12 cellular contexts compared by ENCODE assay signal in the genomic region with DNA sequence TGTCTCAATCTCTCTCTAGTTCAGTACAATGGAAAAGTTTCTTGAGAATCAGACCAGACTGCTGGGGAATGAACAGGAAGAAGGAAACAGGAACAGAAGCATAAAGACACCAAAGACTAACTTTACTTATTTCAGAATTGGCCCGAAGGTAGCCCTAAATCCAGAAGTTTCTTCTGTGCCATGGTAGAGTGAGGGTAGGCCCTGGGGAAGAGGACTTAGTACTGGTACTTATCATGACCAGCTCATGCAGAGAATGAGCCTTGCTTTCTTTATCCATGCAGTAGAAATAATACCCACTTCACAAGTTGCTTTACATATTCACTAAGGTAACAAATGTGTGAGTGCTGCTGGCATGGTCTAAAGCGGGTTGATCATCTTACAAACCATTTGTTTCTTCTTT.
DNase-seq lines count a peak whose midpoint lies in the region; ATAC-seq and TF ChIP-seq lines count a peak whose summit lies in the region.
"Had no signal": no experiment of that assay in that cellular context is flagged by ENCODE, and none has a peak within 500 bp of the region (broad histone marks: within the 10 kb centered on the region; RNA-seq: fewer than 3 reads in every experiment).

No MANE protein-coding gene starts in this region.

- no peaks in the 10 kb centered on the region for H3K9me3 ChIP-seq in CD4-positive, CD25-positive, alpha-beta regulatory T cell (ENCODE audit: control insufficient read depth in 2 of 2, low read length in 2 of 2)
- H3K9me3 ChIP-seq in Loucy (ENCODE audit: insufficient read depth, low read depth, low read length) (no peaks in the 10 kb centered on the region), right lobe of liver (no peaks in the 10 kb centered on the region), mucosa of descending colon (no peaks in the 10 kb centered on the region)
- H3K9me3 ChIP-seq: SJSA1 had no signal

- H3K4me1 Mint-ChIP-seq in CD4-positive, CD25-positive, alpha-beta regulatory T cell = peaks cover 0 to 53% (median 31%) of the 10 kb centered on the region in 4 donors
- peaks cover 41% of the 10 kb centered on the region for H3K4me1 Mint-ChIP-seq in activated CD4-positive, alpha-beta memory T cell treated with anti-CD3 and anti-CD28 coated beads for 36 hours (ENCODE audit: low read depth)

- 0 out of 2 replicates have a peak, but pooled peaks cover 5% of the 10 kb centered on the region for H3F3A ChIP-seq in Loucy (ENCODE audit: low read depth)

- peak overlapping the region; percentile 97 for H3K9ac ChIP-seq in Loucy (ENCODE audit: low read depth, low read length, poor library complexity, severe bottlenecking)

- no peak overlapping the region for H2AFZ ChIP-seq in Loucy (ENCODE audit: low read length)

- no peak overlapping the region for H3K27ac Mint-ChIP-seq in CD4-positive, CD25-positive, alpha-beta regulatory T cell
- no peak overlapping the region for H3K27ac Mint-ChIP-seq in activated CD4-positive, alpha-beta memory T cell treated with anti-CD3 and anti-CD28 coated beads for 36 hours

- H3K27me3 ChIP-seq in CD4-positive, CD25-positive, alpha-beta regulatory T cell (ENCODE audit: control insufficient read depth, insufficient read depth, low read length) = no peaks in the 10 kb centered on the region
- no peaks in the 10 kb centered on the region for H3K27me3 ChIP-seq in Loucy (ENCODE audit: insufficient read depth, low read length, poor library complexity, severe bottlenecking)
- H3K27me3 ChIP-seq in right lobe of liver = no peaks in the 10 kb centered on the region

- H3K4me2 ChIP-seq in Loucy (ENCODE audit: low read depth, low read length, poor library complexity, severe bottlenecking) = peak overlapping the region; percentile 97

- intact Hi-C loops in right lobe of liver (cut with DNase I) = no loop called here
- intact Hi-C loops in mucosa of descending colon (cut with DNase I, micrococcal nuclease) = no loop called here
- intact Hi-C loops in activated CD4-positive, alpha-beta memory T cell treated with anti-CD3 and anti-CD28 coated beads for 36 hours (cut with micrococcal nuclease) = loop anchor here (1.0 to 10.0 kb wide), 5 partner anchors 59 to 953 kb away; partner anchors contain the start of gene SEC61A2

- H3K36me3 ChIP-seq in CD4-positive, CD25-positive, alpha-beta regulatory T cell (ENCODE audit: control insufficient read depth, insufficient read depth, low read length) = peaks cover 38% of the 10 kb centered on the region
- H3K36me3 ChIP-seq in Loucy (ENCODE audit: insufficient read depth, low read length) (peaks cover 62% of the 10 kb centered on the region), right lobe of liver (no peaks in the 10 kb centered on the region), mucosa of descending colon (ENCODE audit: low read depth) (no peaks in the 10 kb centered on the region)
- H3K36me3 ChIP-seq: SJSA1 had no signal

- peaks cover 57% of the 10 kb centered on the region for H4K20me1 ChIP-seq in Loucy (ENCODE audit: insufficient read depth, low read length, poor library complexity, severe bottlenecking)

- H3K4me3 Mint-ChIP-seq in CD4-positive, CD25-positive, alpha-beta regulatory T cell = no peak overlapping the region
- no peak overlapping the region for H3K4me3 Mint-ChIP-seq in activated CD4-positive, alpha-beta memory T cell treated with anti-CD3 and anti-CD28 coated beads for 36 hours

- no peak for TF ChIP-seq CTCF in Loucy (conservative IDR thresholded peaks at IDR 0.05; ENCODE audit: low read length)
- TF ChIP-seq CTCF in right lobe of liver (IDR thresholded peaks at IDR 0.05) = no peak
- TF ChIP-seq CTCF in mucosa of descending colon (IDR thresholded peaks at IDR 0.05) = no peak

- peak overlapping the region; percentile 93 for H3K27ac ChIP-seq in CD4-positive, CD25-positive, alpha-beta regulatory T cell (ENCODE audit: insufficient read depth, low read length, poor library complexity, severe bottlenecking)
- H3K27ac ChIP-seq in right lobe of liver = peak overlapping the region; percentile 10 to 48 (median 22)
- H3K27ac ChIP-seq: C4-2B, SJSA1 had no signal

- ATAC-seq in CD4-positive, CD25-positive, alpha-beta regulatory T cell (ENCODE audit: low read depth in 2 of 2) = no peak
- ATAC-seq in GM19035 (IDR thresholded peaks at IDR 0.05; ENCODE audit: unreplicated experiment) (peak; percentile 1), right lobe of liver (peak in 1 of 4 donors; percentile 13), GM21390 (IDR thresholded peaks at IDR 0.05; ENCODE audit: unreplicated experiment) (no peak), mucosa of descending colon (no peak)
- ATAC-seq: esophagus mucosa had no signal

- CTCF ChIA-PET in activated CD4-positive, alpha-beta memory T cell treated with anti-CD3 and anti-CD28 coated beads for 36 hours (lab: Charles Lee) = interaction anchor here (0.7 to 2.9 kb wide), 8 partner anchors 8 to 98 kb away, joined by 3 to 10 read pairs (median 3); no protein-coding TSS in a partner anchor

- H3K4me1 ChIP-seq in CD4-positive, CD25-positive, alpha-beta regulatory T cell (ENCODE audit: control insufficient read depth, insufficient read depth, low read length, poor library complexity, severe bottlenecking) = peaks cover 92% of the 10 kb centered on the region
- H3K4me1 ChIP-seq in Loucy (ENCODE audit: insufficient read depth, low read length, poor library complexity, severe bottlenecking) = peaks cover 92% of the 10 kb centered on the region
- no peaks in the 10 kb centered on the region for H3K4me1 ChIP-seq in right lobe of liver
- no peaks in the 10 kb centered on the region for H3K4me1 ChIP-seq in mucosa of descending colon (ENCODE audit: low read depth)
- H3K4me1 ChIP-seq: SJSA1 had no signal

- H3K4me3 ChIP-seq in CD4-positive, CD25-positive, alpha-beta regulatory T cell (ENCODE audit: low read depth, low read length) = peak overlapping the region; percentile 99
- peak overlapping the region; percentile 87 for H3K4me3 ChIP-seq in Loucy (ENCODE audit: low read length, poor library complexity, severe bottlenecking)
- peak overlapping the region in 1 of 3 donors; percentile 2 for H3K4me3 ChIP-seq in right lobe of liver
- H3K4me3 ChIP-seq in mucosa of descending colon = no peak overlapping the region
- H3K4me3 ChIP-seq: SJSA1 had no signal

- peaks cover 45% of the 10 kb centered on the region for H3K36me3 Mint-ChIP-seq in CD4-positive, CD25-positive, alpha-beta regulatory T cell
- peaks cover 43% of the 10 kb centered on the region for H3K36me3 Mint-ChIP-seq in activated CD4-positive, alpha-beta memory T cell treated with anti-CD3 and anti-CD28 coated beads for 36 hours

- peaks cover 100% of the 10 kb centered on the region for H3K79me2 ChIP-seq in Loucy (ENCODE audit: insufficient read depth, low read length)

- WGBS in right lobe of liver (ENCODE audit: insufficient coverage, low coverage, low lambda C conversion rate, missing lambda C conversion rate) = 47% methylated on average over 2 of the region's 2 CpGs

- no peak for DNase-seq in CD4-positive, CD25-positive, alpha-beta regulatory T cell
- DNase-seq in right lobe of liver = no peak
- no peak for DNase-seq in hippocampal formation (lab: John Stamatoyannopoulos, UW)
- DNase-seq in mucosa of descending colon = no peak
- no peak for DNase-seq in activated CD4-positive, alpha-beta memory T cell treated with anti-CD3 and anti-CD28 coated beads for 36 hours
- DNase-seq: NCI-H2171 treated with DMSO at 0.1 percent for 48 hours had no signal

- no peaks in the 10 kb centered on the region for H3K9me2 ChIP-seq in Loucy (replicated peaks; ENCODE audit: low read depth, low read length)

- no peaks in the 10 kb centered on the region for H3K9me3 Mint-ChIP-seq in CD4-positive, CD25-positive, alpha-beta regulatory T cell
- H3K9me3 Mint-ChIP-seq in activated CD4-positive, alpha-beta memory T cell treated with anti-CD3 and anti-CD28 coated beads for 36 hours = no peaks in the 10 kb centered on the region

- no peak for TF ChIP-seq POLR2A in right lobe of liver (IDR thresholded peaks at IDR 0.05)

- no peaks in the 10 kb centered on the region for H3K27me3 Mint-ChIP-seq in CD4-positive, CD25-positive, alpha-beta regulatory T cell
- no peaks in the 10 kb centered on the region for H3K27me3 Mint-ChIP-seq in activated CD4-positive, alpha-beta memory T cell treated with anti-CD3 and anti-CD28 coated beads for 36 hours

- POLR2A ChIA-PET in activated CD4-positive, alpha-beta memory T cell treated with anti-CD3 and anti-CD28 coated beads for 36 hours (lab: Charles Lee) = interaction anchor here (0.8 to 12.3 kb wide), 8 partner anchors 4 to 98 kb away, joined by 3 to 253 read pairs (median 18); no protein-coding TSS in a partner anchor
